ENCODE assay signal across 22 cellular contexts in the genomic region with DNA sequence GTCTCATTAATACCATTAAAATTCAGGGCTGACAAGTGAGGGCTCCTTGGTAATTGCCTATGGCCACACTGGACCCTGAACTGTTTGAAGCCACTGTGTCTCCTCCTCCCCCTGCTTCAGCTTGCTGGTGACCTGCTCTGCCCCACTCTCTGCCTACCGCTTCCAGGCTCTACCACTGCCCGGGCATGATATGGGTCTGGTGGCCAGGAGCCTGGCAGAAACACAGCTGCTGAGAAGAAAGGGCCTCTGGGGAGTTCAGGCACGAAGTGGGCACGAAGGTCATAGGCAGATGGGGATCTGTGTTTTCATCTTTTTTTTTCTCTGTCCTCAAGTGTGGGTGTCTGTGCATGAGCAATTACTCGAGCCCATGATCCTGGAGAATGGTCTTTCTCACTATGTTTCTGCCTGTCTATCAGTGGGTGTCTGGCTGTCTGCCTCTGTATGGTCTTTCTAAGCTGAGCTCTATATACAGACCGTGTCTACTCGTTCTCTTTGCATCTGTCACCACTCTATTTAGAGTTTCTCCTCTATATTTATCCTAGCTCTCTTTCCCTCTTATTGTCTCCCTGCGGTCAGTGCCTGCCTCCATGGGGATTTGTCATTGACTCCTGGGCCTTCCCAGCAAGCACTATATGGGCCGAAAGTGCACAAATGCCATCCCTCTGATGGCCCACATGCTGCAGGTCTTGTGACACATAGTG. TPM values are rescaled to one million over a fixed set of nuclear protein-coding genes. Genes with fewer than 3 reads are reported as not detected.
"Had no signal": no experiment of that assay in that cellular context is flagged by ENCODE, and none has a peak within 500 bp of the region (broad histone marks: within the 10 kb centered on the region; RNA-seq: fewer than 3 reads in every experiment).

No MANE protein-coding gene starts in this region.

- H3K36me3 ChIP-seq: lower lobe of right lung, tibial artery had no signal

- H3K9me3 Mint-ChIP-seq: activated naive CD4-positive, alpha-beta T cell treated with anti-CD3 and anti-CD28 coated beads, Interleukin-2, amount 50 U/mL, for 24 hours; activated T-helper 1 cell treated with anti-CD3 and anti-CD28 coated beads, Interleukin-12 subunit alpha, Interleukin-12 subunit beta, Interleukin-2, Interleukin-4 antibody, amounts not matched to agents 30 ng/mL and 10 ng/mL and 1 ng/mL, durations not matched to agents 14 hours and 24 hours and 36 hours; effector memory CD8-positive, alpha-beta T cell; stimulated activated naive CD8-positive, alpha-beta T cell treated with anti-CD3 and anti-CD28 coated beads, Interleukin-15, Interleukin-2, amounts not matched to agents 100 ng/mL and 50 ng/mL, for 24 hours; T-helper 2 cell treated with Interferon-gamma antibody and Interleukin-4, amounts not matched to agents 5 μg/mL and 100 μg/mL, for 36 hours had no signal

- H3K4me3 ChIP-seq: body of pancreas, lower lobe of right lung, skin epidermis, tibial artery had no signal

- H3K4me1 ChIP-seq: body of pancreas, lower lobe of right lung, tibial artery had no signal

- H3K27me3 ChIP-seq: body of pancreas, tibial artery had no signal

- H3K36me3 Mint-ChIP-seq: activated naive CD4-positive, alpha-beta T cell treated with anti-CD3 and anti-CD28 coated beads, Interleukin-2, amount 50 U/mL, for 24 hours; naive thymus-derived CD8-positive, alpha-beta T cell had no signal

- DNase-seq: activated CD4-positive, alpha-beta T cell treated with anti-CD3 and anti-CD28 coated beads, Interleukin-2, amount 50 U/mL, for 1 hour; activated CD8-positive, alpha-beta T cell treated with anti-CD3 and anti-CD28 coated beads, Interleukin-2, amount 10 ng/mL, durations not matched to agents 7 days and 5 days; activated gamma-delta T cell treated with Interleukin-2 at 50 U/mL for 16 hours; anterior cingulate cortex; body of pancreas; central memory CD4-positive, alpha-beta T cell; effector memory CD8-positive, alpha-beta T cell; left cardiac atrium; lower lobe of right lung; naive thymus-derived CD8-positive, alpha-beta T cell; right cardiac atrium; stimulated activated CD4-positive, alpha-beta T cell treated with anti-CD3 and anti-CD28 coated beads, Interleukin-1b, Interleukin-23, amount 100 ng/mL, for 48 hours; tibial artery had no signal

- H3K27ac ChIP-seq: body of pancreas, lower lobe of right lung, skin epidermis, tibial artery, VCaP had no signal

- H3K4me3 Mint-ChIP-seq: activated CD8-positive, alpha-beta T cell treated with anti-CD3 and anti-CD28 coated beads, Interleukin-2, amount 10 ng/mL, durations not matched to agents 7 days and 5 days; activated naive CD4-positive, alpha-beta T cell treated with anti-CD3 and anti-CD28 coated beads, Interleukin-2, amount 50 U/mL, for 24 hours; activated T-helper 1 cell treated with anti-CD3 and anti-CD28 coated beads, Interleukin-12 subunit alpha, Interleukin-12 subunit beta, Interleukin-2, Interleukin-4 antibody, amounts not matched to agents 30 ng/mL and 10 ng/mL and 1 ng/mL, durations not matched to agents 14 hours and 24 hours and 36 hours; effector memory CD8-positive, alpha-beta T cell; naive thymus-derived CD8-positive, alpha-beta T cell; stimulated activated naive CD8-positive, alpha-beta T cell treated with anti-CD3 and anti-CD28 coated beads, Interleukin-15, Interleukin-2, amounts not matched to agents 100 ng/mL and 50 ng/mL, for 24 hours; T-helper 2 cell treated with Interferon-gamma antibody and Interleukin-4, amounts not matched to agents 5 μg/mL and 100 μg/mL, for 36 hours had no signal

- ATAC-seq: activated CD4-positive, CD25-positive, alpha-beta regulatory T cell treated with anti-CD3 and anti-CD28 coated beads, Interleukin-2, amount 50 U/mL, for 24 hours; activated CD8-positive, alpha-beta T cell treated with anti-CD3 and anti-CD28 coated beads, Interleukin-2, amount 10 ng/mL, durations not matched to agents 7 days and 5 days; body of pancreas; effector memory CD8-positive, alpha-beta T cell; esophagus mucosa; lower lobe of right lung; naive thymus-derived CD8-positive, alpha-beta T cell had no signal

- H3K9me3 ChIP-seq: body of pancreas, lower lobe of right lung, tibial artery had no signal

- H3K27ac Mint-ChIP-seq: activated CD8-positive, alpha-beta T cell treated with anti-CD3 and anti-CD28 coated beads, Interleukin-2, amount 10 ng/mL, durations not matched to agents 7 days and 5 days; activated naive CD4-positive, alpha-beta T cell treated with anti-CD3 and anti-CD28 coated beads, Interleukin-2, amount 50 U/mL, for 24 hours; activated T-helper 1 cell treated with anti-CD3 and anti-CD28 coated beads, Interleukin-12 subunit alpha, Interleukin-12 subunit beta, Interleukin-2, Interleukin-4 antibody, amounts not matched to agents 30 ng/mL and 10 ng/mL and 1 ng/mL, durations not matched to agents 14 hours and 24 hours and 36 hours; effector memory CD8-positive, alpha-beta T cell; naive thymus-derived CD8-positive, alpha-beta T cell; progenitor cell of endocrine pancreas; stimulated activated naive CD8-positive, alpha-beta T cell treated with anti-CD3 and anti-CD28 coated beads, Interleukin-15, Interleukin-2, amounts not matched to agents 100 ng/mL and 50 ng/mL, for 24 hours; T-helper 2 cell treated with Interferon-gamma antibody and Interleukin-4, amounts not matched to agents 5 μg/mL and 100 μg/mL, for 36 hours had no signal

- H3K4me1 Mint-ChIP-seq: activated naive CD4-positive, alpha-beta T cell treated with anti-CD3 and anti-CD28 coated beads, Interleukin-2, amount 50 U/mL, for 24 hours; naive thymus-derived CD8-positive, alpha-beta T cell had no signal

RNA-seq across cellular contexts. Expression of a gene that starts 42.1 kb away (rescaled TPM):
- total RNA-seq: naive thymus-derived CD8-positive, alpha-beta T cell had no signal
- polyA plus RNA-seq: naive thymus-derived CD8-positive, alpha-beta T cell had no signal
